ENCODE assay signal across 20 cellular contexts in the genomic region with DNA sequence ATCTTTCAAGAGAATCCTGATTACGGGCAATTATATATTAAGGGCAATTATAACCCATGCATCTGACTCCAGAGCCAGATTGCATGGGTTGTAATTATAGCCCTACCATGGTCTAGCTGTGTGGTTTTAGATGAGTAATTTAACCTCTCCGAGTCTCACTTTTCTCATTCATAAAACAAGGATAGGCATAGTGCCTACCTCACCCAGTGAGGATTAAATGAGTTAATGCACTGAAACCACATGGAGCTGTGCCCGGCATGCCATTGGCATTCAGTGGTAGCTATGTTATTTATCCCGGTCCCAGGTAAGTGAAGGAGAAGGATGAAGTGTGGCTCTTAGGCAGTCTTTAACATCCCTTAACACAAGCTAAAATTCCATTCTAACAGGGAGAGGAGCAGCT. TPM values are rescaled to one million over a fixed set of nuclear protein-coding genes. Genes with fewer than 3 reads are reported as not detected.
DNase-seq lines count a peak whose midpoint lies in the region; ATAC-seq and TF ChIP-seq lines count a peak whose summit lies in the region.
"Had no signal": no experiment of that assay in that cellular context is flagged by ENCODE, and none has a peak within 500 bp of the region (broad histone marks: within the 10 kb centered on the region; RNA-seq: fewer than 3 reads in every experiment).

No MANE protein-coding gene starts in this region.

- H3K9me3 Mint-ChIP-seq in CD4-positive, CD25-positive, alpha-beta regulatory T cell: peaks cover 0 to 12% (median 4%) of the 10 kb centered on the region in 7 donors

- H3K27ac ChIP-seq in CD4-positive, CD25-positive, alpha-beta regulatory T cell (ENCODE audit: insufficient read depth, low read length, poor library complexity, severe bottlenecking): no peak overlapping the region
- no peak overlapping the region for H3K27ac ChIP-seq in osteoblast (ENCODE audit: low read depth, low read length)
- H3K27ac ChIP-seq: C4-2B, KMS-11, RWPE1, SJSA1 had no signal

- H3K27me3 ChIP-seq in CD4-positive, CD25-positive, alpha-beta regulatory T cell (ENCODE audit: control insufficient read depth, insufficient read depth, low read length): no peaks in the 10 kb centered on the region
- peaks cover 2% of the 10 kb centered on the region for H3K27me3 ChIP-seq in osteoblast (ENCODE audit: insufficient read depth, low read length)
- H3K27me3 ChIP-seq: MG63, SJSA1 had no signal

- no peaks in the 10 kb centered on the region for H3K27me3 Mint-ChIP-seq in CD4-positive, CD25-positive, alpha-beta regulatory T cell

- no peak overlapping the region for H2AFZ ChIP-seq in osteoblast (ENCODE audit: low read length)

- H3K4me3 ChIP-seq in CD4-positive, CD25-positive, alpha-beta regulatory T cell (ENCODE audit: low read depth, low read length): no peak overlapping the region
- H3K4me3 ChIP-seq in osteoblast (ENCODE audit: insufficient read depth, low read length): no peak overlapping the region
- H3K4me3 ChIP-seq: MG63, SJSA1 had no signal

- peaks cover 16 to 27% of the 10 kb centered on the region in 2 experiments for H3K9me3 ChIP-seq in CD4-positive, CD25-positive, alpha-beta regulatory T cell (ENCODE audit: control insufficient read depth in 2 of 2, low read length in 2 of 2)
- peaks cover 12% of the 10 kb centered on the region for H3K9me3 ChIP-seq in osteoblast (ENCODE audit: low read depth, low read length)

- peaks cover 88% of the 10 kb centered on the region for H3K36me3 Mint-ChIP-seq in CD4-positive, CD25-positive, alpha-beta regulatory T cell

- no peak for DNase-seq in CD4-positive, CD25-positive, alpha-beta regulatory T cell
- DNase-seq in M059J (ENCODE audit: low read depth) (peak; percentile 72), astrocyte of the hippocampus (ENCODE audit: low read depth, low spot score) (peak; percentile 19), osteoblast (ENCODE audit: insufficient read length, low spot score, missing footprints) (peak; percentile 85), SIG-M5 (lab: John Stamatoyannopoulos, UW) (no peak), iPS-NIHi7 (ENCODE audit: extremely low spot score) (no peak)
- DNase-seq in activated effector memory CD4-positive, alpha-beta T cell treated with Interleukin-2 at 50 U/mL for 16 hours: no peak
- DNase-seq: DMS53, MG63, NCI-H1092 treated with DMSO at 0.1 percent for 48 hours, NCI-H1694 treated with DMSO at 0.1 percent for 48 hours, NCI-H226, NCI-H526 had no signal

- ATAC-seq in CD4-positive, CD25-positive, alpha-beta regulatory T cell (ENCODE audit: low read depth in 2 of 2): no peak

- H3K4me1 ChIP-seq in CD4-positive, CD25-positive, alpha-beta regulatory T cell (ENCODE audit: control insufficient read depth, insufficient read depth, low read length, poor library complexity, severe bottlenecking): peaks cover 30% of the 10 kb centered on the region
- H3K4me1 ChIP-seq in osteoblast (ENCODE audit: insufficient read depth, low read length): no peaks in the 10 kb centered on the region
- H3K4me1 ChIP-seq: SJSA1 had no signal

- H3K79me2 ChIP-seq in osteoblast (ENCODE audit: insufficient read depth, low read length): no peaks in the 10 kb centered on the region

- peak overlapping the region in 2 of 3 donors; percentile 26 to 58 for H3K27ac Mint-ChIP-seq in CD4-positive, CD25-positive, alpha-beta regulatory T cell

- no peaks in the 10 kb centered on the region for H4K20me1 ChIP-seq in osteoblast (ENCODE audit: insufficient read depth, low read length)

- no peak overlapping the region for H3K4me2 ChIP-seq in osteoblast (ENCODE audit: insufficient read depth, low read length)
- H3K4me2 ChIP-seq: KMS-11 had no signal

- peak overlapping the region in 1 of 4 donors; percentile 58 for H3K4me3 Mint-ChIP-seq in CD4-positive, CD25-positive, alpha-beta regulatory T cell

- no peak for TF ChIP-seq CTCF in osteoblast (IDR thresholded peaks at IDR 0.05; ENCODE audit: extremely low read depth, low read depth, low read length)

- peaks cover 93% of the 10 kb centered on the region for H3K36me3 ChIP-seq in CD4-positive, CD25-positive, alpha-beta regulatory T cell (ENCODE audit: control insufficient read depth, insufficient read depth, low read length)
- no peaks in the 10 kb centered on the region for H3K36me3 ChIP-seq in osteoblast (ENCODE audit: insufficient read depth, low read length)
- H3K36me3 ChIP-seq: MG63, SJSA1 had no signal

- peaks cover 21 to 47% (median 46%) of the 10 kb centered on the region in 4 donors for H3K4me1 Mint-ChIP-seq in CD4-positive, CD25-positive, alpha-beta regulatory T cell

RNA-seq across cellular contexts. Expression of a gene that starts 6.3 kb away (rescaled TPM):
- 69.2 TPM for total RNA-seq in CD4-positive, CD25-positive, alpha-beta regulatory T cell
- 100 to 1,000 TPM; 122 to 173 (median 134) TPM for polyA plus RNA-seq in CD4-positive, CD25-positive, alpha-beta regulatory T cell
- not detected in 2 replicates for total RNA-seq in M059J (2014; rRNA removed; shearing (Covaris generic))
- not detected in 2 replicates for total RNA-seq in osteoblast
- total RNA-seq: A673, H1, SJSA1 had no signal
- polyA plus RNA-seq: H1 had no signal

RNA-seq across cellular contexts. Expression of a gene that starts 18.6 kb away (rescaled TPM):
- total RNA-seq in CD4-positive, CD25-positive, alpha-beta regulatory T cell: 11.7 TPM
- 1 to 10 TPM; 1.5 to 5.9 (median 3.2) TPM for polyA plus RNA-seq in CD4-positive, CD25-positive, alpha-beta regulatory T cell
- total RNA-seq in M059J (2014; rRNA removed; shearing (Covaris generic)): 0.07 and 0.34 TPM in 2 replicates
- under 0.01 and 0.29 TPM in 2 replicates for total RNA-seq in osteoblast
- total RNA-seq: A673, OCI-LY7 had no signal

Comparison
In these comparisons a context has a peak if more than half of its experiments do, and no peak if none do; other contexts are left out.
1. DNase-seq: peak in M059J (single experiment), astrocyte of the hippocampus (single experiment) and osteoblast (single experiment); none in CD4-positive, CD25-positive, alpha-beta regulatory T cell (0 of 3), activated effector memory CD4-positive, alpha-beta T cell treated with Interleukin-2 at 50 U/mL for 16 hours (single experiment), SIG-M5 (single experiment) and iPS-NIHi7 (single experiment).
2. RNA of a gene that starts 6.3 kb away (total RNA-seq): 69.2 TPM in CD4-positive, CD25-positive, alpha-beta regulatory T cell (single experiment); not detected in M059J and not detected in osteoblast; every median in the first group is over 10 times any median in the second.